ENCODE assay signal across 11 cellular contexts in genomic region chr6:163782436-163783003, GRCh38.
DNase-seq lines count a peak whose midpoint lies in the region; ATAC-seq and TF ChIP-seq lines count a peak whose summit lies in the region.
"Had no signal": no experiment of that assay in that cellular context is flagged by ENCODE, and none has a peak within 500 bp of the region (broad histone marks: within the 10 kb centered on the region; RNA-seq: fewer than 3 reads in every experiment).

No MANE protein-coding gene starts in this region.

- peak; percentile 90 for ATAC-seq in GM21619 (IDR thresholded peaks at IDR 0.05; ENCODE audit: unreplicated experiment)
- ATAC-seq in HG03565 (IDR thresholded peaks at IDR 0.05; ENCODE audit: unreplicated experiment) = peak; percentile 90
- peak; percentile 9 to 70 for ATAC-seq in left cardiac atrium
- ATAC-seq: activated CD8-positive, alpha-beta T cell treated with anti-CD3 and anti-CD28 coated beads, Interleukin-2, amount 10 ng/mL, durations not matched to agents 7 days and 5 days had no signal

- intact Hi-C loops in left cardiac atrium (cut with DNase I) (no loop called here), ovary (cut with DNase I) (no loop called here)

- H3K27me3 ChIP-seq in ovary (no peaks in the 10 kb centered on the region), BE2C (no peaks in the 10 kb centered on the region)

- no peak overlapping the region for H3K27ac ChIP-seq in ovary

- peak; percentile 63 for DNase-seq in GM12865 (ENCODE audit: low read depth)
- DNase-seq in left cardiac atrium = no peak
- no peak for DNase-seq in ovary
- no peak for DNase-seq in activated gamma-delta T cell treated with Interleukin-2 at 50 U/mL for 16 hours
- DNase-seq in BE2C = no peak
- no peak for DNase-seq in dermis blood vessel endothelial cell
- DNase-seq: activated CD8-positive, alpha-beta T cell treated with anti-CD3 and anti-CD28 coated beads, Interleukin-2, amount 10 ng/mL, durations not matched to agents 7 days and 5 days; effector CD8-positive, alpha-beta T cell; MM.1S had no signal

- TF ChIP-seq POLR2A in ovary (IDR thresholded peaks at IDR 0.05) = no peak

- no peak overlapping the region for H3K4me3 ChIP-seq in GM12865 (ENCODE audit: low read depth, low read length)
- no peak overlapping the region for H3K4me3 ChIP-seq in ovary
- H3K4me3 ChIP-seq in BE2C (ENCODE audit: low read depth, low read length) = no peak overlapping the region

- no peaks in the 10 kb centered on the region for H3K9me3 ChIP-seq in ovary
- H3K9me3 ChIP-seq in BE2C = no peaks in the 10 kb centered on the region

- H3K4me1 ChIP-seq in ovary (ENCODE audit: insufficient read depth) (no peaks in the 10 kb centered on the region), BE2C (peaks cover 6% of the 10 kb centered on the region)

- no peak for TF ChIP-seq EP300 in ovary (IDR thresholded peaks at IDR 0.05)

- TF ChIP-seq CTCF in GM12865 (IDR thresholded peaks at IDR 0.05; ENCODE audit: insufficient read depth, low read depth, low read length, missing control alignments) (no peak), ovary (IDR thresholded peaks at IDR 0.05) (no peak), BE2C (IDR thresholded peaks at IDR 0.05; ENCODE audit: low read depth, low read length) (no peak)

- WGBS in ovary, 3 donors = 85 to 86% (median 85%) methylated on average over 7 of the region's 7 CpGs

- H3K36me3 ChIP-seq in ovary = no peaks in the 10 kb centered on the region
- no peaks in the 10 kb centered on the region for H3K36me3 ChIP-seq in BE2C

Comparison
In these comparisons a context has a peak if more than half of its experiments do, and no peak if none do; other contexts are left out.
1. ATAC-seq: peak in every context shown above with its lines; median percentile 90 in GM21619; 90 in HG03565; 40 in left cardiac atrium.